ENCODE assay signal across 15 cellular contexts in the genomic region with DNA sequence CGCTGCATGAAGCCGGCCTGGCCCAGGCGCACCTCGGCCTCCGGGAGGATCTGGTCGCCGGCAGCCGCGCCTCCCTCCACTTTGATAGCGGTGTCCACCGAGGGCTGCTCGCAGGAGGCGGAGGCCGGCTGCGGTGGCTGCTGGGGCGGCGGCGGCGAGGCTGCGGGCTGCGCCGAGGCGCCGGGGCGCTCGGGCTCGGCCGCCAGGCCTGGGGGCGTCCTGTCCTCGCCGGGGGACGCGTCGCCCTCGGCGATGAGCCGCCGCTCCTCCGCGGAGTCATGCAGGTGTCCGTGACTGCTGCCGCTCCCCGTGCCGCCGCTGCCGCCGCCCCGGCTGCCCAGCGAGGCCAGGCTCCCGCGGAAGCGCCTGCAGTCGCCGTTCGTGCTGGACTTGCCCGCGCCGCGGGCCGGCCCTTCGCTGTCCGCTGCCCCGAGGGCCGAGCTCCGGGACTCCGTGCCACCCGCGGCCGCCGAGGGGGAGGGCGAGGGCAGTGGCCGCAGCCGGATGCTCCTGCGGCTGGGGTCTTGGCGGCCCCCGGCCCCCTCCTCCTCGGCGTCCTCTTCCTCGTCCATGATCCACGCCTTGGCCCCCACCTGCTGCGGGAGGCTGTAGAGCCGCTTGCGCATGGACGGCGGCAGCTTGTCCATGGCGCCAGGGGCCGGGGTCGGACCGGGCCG. TPM values are rescaled to one million over a fixed set of nuclear protein-coding genes. Genes with fewer than 3 reads are reported as not detected.
DNase-seq lines count a peak whose midpoint lies in the region; ATAC-seq and TF ChIP-seq lines count a peak whose summit lies in the region.
"Had no signal": no experiment of that assay in that cellular context is flagged by ENCODE, and none has a peak within 500 bp of the region (broad histone marks: within the 10 kb centered on the region; RNA-seq: fewer than 3 reads in every experiment).

No MANE protein-coding gene starts in this region.

- H3K9me2 ChIP-seq in hepatocyte (replicated peaks; ENCODE audit: insufficient read depth), result no peaks in the 10 kb centered on the region

- H3K4me3 ChIP-seq in hepatocyte (peak overlapping the region; percentile 42), prostate gland (peak overlapping the region; percentile 18 to 32)
- H3K4me3 ChIP-seq: GM12878, K562 had no signal

- no peaks in the 10 kb centered on the region for H3K36me3 ChIP-seq in hepatocyte (replicated peaks; ENCODE audit: insufficient read depth, low read depth)
- no peaks in the 10 kb centered on the region for H3K36me3 ChIP-seq in prostate gland

- H3K4me2 ChIP-seq in hepatocyte, result peak overlapping the region; percentile 92

- H3K27ac ChIP-seq in hepatocyte (no peak overlapping the region), prostate gland (no peak overlapping the region)

- no peak for ATAC-seq in HG03045 (IDR thresholded peaks at IDR 0.05; ENCODE audit: unreplicated experiment)
- no peak for ATAC-seq in HG03342 (IDR thresholded peaks at IDR 0.05; ENCODE audit: unreplicated experiment)
- ATAC-seq in GM19467 (IDR thresholded peaks at IDR 0.05; ENCODE audit: unreplicated experiment), result no peak
- ATAC-seq: CD8-positive, alpha-beta T cell; GM12878; K562 had no signal

- H3K27me3 ChIP-seq in hepatocyte (peaks cover 85% of the 10 kb centered on the region), prostate gland (replicated peaks; ENCODE audit: insufficient read depth) (peaks cover 20% of the 10 kb centered on the region)

- H3K4me1 ChIP-seq in hepatocyte (ENCODE audit: insufficient read depth) (no peaks in the 10 kb centered on the region), prostate gland (replicated peaks) (peaks cover 6% of the 10 kb centered on the region)

- DNase-seq in D341Med (ENCODE audit: low spot score) (peak; percentile 62), HuH-7.5 (ENCODE audit: low spot score) (peak; percentile 71), hepatocyte (ENCODE audit: low spot score) (peak; percentile 25), prostate gland (ENCODE audit: low spot score) (no peak), NCI-H510A treated with DMSO at 0.1 percent for 48 hours (lab: John Stamatoyannopoulos, UW) (no peak)
- DNase-seq: activated CD4-positive, alpha-beta T cell treated with anti-CD3 and anti-CD28 coated beads for 4 hours; activated naive CD4-positive, alpha-beta T cell; CD8-positive, alpha-beta T cell; cortex of kidney; NCI-H2171 treated with DMSO at 0.1 percent for 48 hours had no signal

- H3K9me3 ChIP-seq in hepatocyte (ENCODE audit: low read depth) (no peaks in the 10 kb centered on the region), prostate gland (no peaks in the 10 kb centered on the region)

- H3K79me2 ChIP-seq in hepatocyte, result no peaks in the 10 kb centered on the region

- TF ChIP-seq CTCF in hepatocyte (IDR thresholded peaks at IDR 0.05; ENCODE audit: poor library complexity), result no peak
- TF ChIP-seq CTCF in prostate gland (IDR thresholded peaks at IDR 0.05), result no peak

- intact Hi-C loops in prostate gland (cut with DNase I), result no loop called here

- H2AFZ ChIP-seq in hepatocyte, result no peak overlapping the region

- 1% methylated on average over 76 of the region's 90 CpGs for WGBS in hepatocyte (ENCODE audit: low lambda C conversion rate, missing lambda C conversion rate)
- 1% methylated on average over 21 of the region's 90 CpGs for WGBS in prostate gland

- TF ChIP-seq POLR2A in prostate gland (IDR thresholded peaks at IDR 0.05), result no peak

- no peaks in the 10 kb centered on the region for H4K20me1 ChIP-seq in hepatocyte (ENCODE audit: insufficient read depth, poor library complexity, severe bottlenecking)

RNA-seq across cellular contexts. Expression of a gene that starts 1.0 kb away (rescaled TPM):
- total RNA-seq in hepatocyte, result 0.16 and 0.27 TPM in 2 replicates
- polyA plus RNA-seq in hepatocyte, result 0.40 and 1.1 TPM in 2 replicates
- total RNA-seq in prostate gland, result 1 to 10 TPM in 1 of 2 donors, under 1 TPM in 1; 0.18 to 6.0 TPM
- total RNA-seq: CD8-positive, alpha-beta T cell; K562 had no signal
- polyA plus RNA-seq: K562 had no signal

Comparison
In these comparisons a context has a peak if more than half of its experiments do, and no peak if none do; other contexts are left out.
1. DNase-seq: peak in D341Med (single experiment), HuH-7.5 (single experiment) and hepatocyte (single experiment); none in prostate gland (single experiment) and NCI-H510A treated with DMSO at 0.1 percent for 48 hours (single experiment).